ENCODE assay signal across 8 cellular contexts in the genomic region with DNA sequence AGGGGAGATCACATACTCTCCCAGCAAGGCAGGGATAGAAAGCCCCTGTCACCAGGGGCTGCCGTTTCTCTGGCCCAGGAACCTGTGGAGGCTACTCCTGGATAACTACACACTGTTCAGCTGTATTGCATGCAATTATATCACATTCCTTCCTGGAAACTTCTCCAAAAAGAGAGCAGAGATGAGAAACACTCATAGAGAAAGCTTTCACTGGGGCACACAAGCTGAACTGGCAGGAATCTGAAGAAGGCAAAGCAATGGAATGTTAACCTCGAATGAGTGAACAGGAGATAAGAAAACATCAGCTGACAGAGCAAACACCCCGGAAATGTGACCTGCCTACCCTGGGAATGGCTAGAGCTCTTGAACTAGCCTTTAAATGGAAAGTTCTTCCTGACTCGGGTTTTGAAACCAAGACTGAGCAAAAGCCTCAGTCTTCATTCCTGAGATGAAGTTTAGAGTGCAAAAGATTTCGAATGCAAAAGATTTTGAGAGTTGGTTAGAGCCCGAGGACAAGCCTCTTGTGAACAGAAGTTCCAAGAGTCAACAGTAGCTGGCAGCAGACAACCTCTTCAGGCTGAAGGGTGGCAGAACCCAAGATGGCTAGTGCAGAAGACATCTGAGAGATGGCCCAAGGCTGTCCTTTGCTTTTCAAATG. TPM values are rescaled to one million over a fixed set of nuclear protein-coding genes. Genes with fewer than 3 reads are reported as not detected.
DNase-seq lines count a peak whose midpoint lies in the region; ATAC-seq and TF ChIP-seq lines count a peak whose summit lies in the region.

No MANE protein-coding gene starts in this region.

- DNase-seq in Caco-2 (peak; percentile 60 to 69), HuH-7 (ENCODE audit: low spot score) (peak; percentile 55), mammary epithelial cell (peak; percentile 49), mucosa of descending colon (peak in 1 of 3 donors; percentile 27), NCI-H510A treated with DMSO at 0.1 percent for 48 hours (lab: John Stamatoyannopoulos, UW) (no peak)

- no peaks in the 10 kb centered on the region for H4K20me1 ChIP-seq in mammary epithelial cell (ENCODE audit: insufficient read depth, low read length)

- no peaks in the 10 kb centered on the region for H3K9me3 Mint-ChIP-seq in Caco-2 (ENCODE audit: unreplicated experiment)

- ATAC-seq in mucosa of descending colon (peak; percentile 67), GM19328 (IDR thresholded peaks at IDR 0.05; ENCODE audit: unreplicated experiment) (no peak), GM19397 (IDR thresholded peaks at IDR 0.05; ENCODE audit: unreplicated experiment) (no peak), GM21367 (IDR thresholded peaks at IDR 0.05; ENCODE audit: unreplicated experiment) (no peak)

- in situ Hi-C loops in mammary epithelial cell (cut with MboI; ENCODE audit: low sequenced_read_pairs in 2 of 2): no loop called here

- H3K79me2 ChIP-seq in mammary epithelial cell (ENCODE audit: insufficient read depth, low read length): no peaks in the 10 kb centered on the region

- H3K27me3 Mint-ChIP-seq in Caco-2 (ENCODE audit: insufficient read depth, unreplicated experiment): no peaks in the 10 kb centered on the region

- H3K27ac Mint-ChIP-seq in Caco-2 (ENCODE audit: unreplicated experiment): peak overlapping the region; percentile 96

- no peak overlapping the region for H3K4me3 ChIP-seq in Caco-2 (ENCODE audit: low read depth, low read length)
- H3K4me3 ChIP-seq in mammary epithelial cell (replicated peaks in 1 of 3; ENCODE audit: insufficient read depth in 1 of 3, low read depth in 2 of 3, low read length in 3 of 3): no peak overlapping the region
- H3K4me3 ChIP-seq in mucosa of descending colon: no peak overlapping the region

- peak overlapping the region; percentile 19 for H3K9ac ChIP-seq in mammary epithelial cell (ENCODE audit: insufficient read depth, low read length)

- H3K9me3 ChIP-seq in Caco-2 (no peaks in the 10 kb centered on the region), mammary epithelial cell (replicated peaks; ENCODE audit: insufficient read depth, low read length) (no peaks in the 10 kb centered on the region), mucosa of descending colon (no peaks in the 10 kb centered on the region)

- H3K27ac ChIP-seq in mammary epithelial cell (ENCODE audit: insufficient read depth, low read depth, low read length): peak overlapping the region; percentile 85

- peak overlapping the region; percentile 60 for H2AFZ ChIP-seq in mammary epithelial cell (ENCODE audit: low read depth, low read length)

- H3K4me1 ChIP-seq in Caco-2: peaks cover 47% of the 10 kb centered on the region
- H3K4me1 ChIP-seq in mammary epithelial cell (ENCODE audit: insufficient read depth, low read length): peaks cover 37% of the 10 kb centered on the region
- H3K4me1 ChIP-seq in mucosa of descending colon (ENCODE audit: low read depth): no peaks in the 10 kb centered on the region

- TF ChIP-seq CTCF in Caco-2 (IDR thresholded peaks at IDR 0.05; ENCODE audit: insufficient read depth in 1 of 2, low read depth in 1 of 2, low read length in 1 of 2, severe bottlenecking in 1 of 2, unreplicated experiment in 1 of 2) (peak; percentile 35 to 41), mammary epithelial cell (conservative IDR thresholded peaks at IDR 0.05 in 1 of 2, IDR thresholded peaks at IDR 0.05 in 1 of 2; ENCODE audit: extremely low read depth in 1 of 2, insufficient read depth in 1 of 2, low read depth in 1 of 2, low read length in 2 of 2) (peak; percentile 71 to 83), mucosa of descending colon (IDR thresholded peaks at IDR 0.05) (peak; percentile 33)

- H3K36me3 ChIP-seq in Caco-2 (ENCODE audit: control insufficient read depth, insufficient read depth, low read length): no peaks in the 10 kb centered on the region
- no peaks in the 10 kb centered on the region for H3K36me3 ChIP-seq in mammary epithelial cell (ENCODE audit: insufficient read depth, low read length)
- no peaks in the 10 kb centered on the region for H3K36me3 ChIP-seq in mucosa of descending colon (ENCODE audit: low read depth)

- peak overlapping the region; percentile 42 for H3K4me2 ChIP-seq in mammary epithelial cell (ENCODE audit: insufficient read depth, low read depth, low read length)

- H3K36me3 Mint-ChIP-seq in Caco-2 (ENCODE audit: insufficient read depth, unreplicated experiment): peaks cover 6% of the 10 kb centered on the region

- peaks cover 47% of the 10 kb centered on the region for H3K4me1 Mint-ChIP-seq in Caco-2 (ENCODE audit: low read depth, unreplicated experiment)

- CTCF ChIA-PET in Caco-2 (lab: Charles Lee): interaction anchor here (0.6 to 2.0 kb wide), 9 partner anchors 26 to 304 kb away, joined by 3 to 11 read pairs (median 3); a partner anchor contains a TSS
- CTCF ChIA-PET in mammary epithelial cell (lab: Charles Lee; ENCODE audit: low non-redundant PET): interaction anchor here (0.6 to 0.7 kb wide), 2 partner anchors 185 to 315 kb away, joined by 3 read pairs; no protein-coding TSS in a partner anchor

- 51% methylated on average over 6 of the region's 6 CpGs for WGBS in mammary epithelial cell (ENCODE audit: low coverage, missing lambda C conversion rate)

- peak overlapping the region; percentile 70 for H3K4me3 Mint-ChIP-seq in Caco-2 (ENCODE audit: unreplicated experiment)

- H3K27me3 ChIP-seq in Caco-2 (replicated peaks; ENCODE audit: control insufficient read depth, insufficient read depth, low read length): no peaks in the 10 kb centered on the region
- H3K27me3 ChIP-seq in mammary epithelial cell (ENCODE audit: insufficient read depth, low read length): no peaks in the 10 kb centered on the region

- POLR2A ChIA-PET in Caco-2 (lab: Charles Lee): interaction anchor here (1.0 to 2.4 kb wide), 4 partner anchors 28 to 336 kb away, joined by 3 to 17 read pairs (median 9); a partner anchor contains a TSS

- dilution Hi-C loops in mammary epithelial cell (cut with HindIII; ENCODE audit: low sequenced_read_pairs): no loop called here

- BruUV-seq in Caco-2 (replicated peaks; lab: Mats Ljungman, UMichigan): no TSS peak
- no TSS peak for BruUV-seq in mammary epithelial cell (replicated peaks; lab: Mats Ljungman, UMichigan)

- intact Hi-C loops in Caco-2 (cut with micrococcal nuclease; ENCODE audit: unreplicated experiment) (loop anchor here (1.0 to 2.0 kb wide), 3 partner anchors 29 to 80 kb away; no protein-coding TSS in a partner anchor), mammary epithelial cell (cut with micrococcal nuclease) (loop anchor here (1.0 to 10.0 kb wide), 6 partner anchors 29 to 305 kb away; a partner anchor contains a TSS), mucosa of descending colon (cut with DNase I, micrococcal nuclease) (no loop called here)

RNA-seq across cellular contexts. Expression of a gene that starts 32.3 kb away (rescaled TPM):
- total RNA-seq in Caco-2 (2022) (87.4 and 88.8 TPM in 2 replicates), mammary epithelial cell (100 to 1,000 TPM in 1 of 2 donors, 10 to 100 TPM in 1; 59.7 to 164 TPM), mucosa of descending colon (10 to 100 TPM in 2 of 3 donors, 1 to 10 TPM in 1; 8.1 to 94.0 (median 20.2) TPM)
- 83.8 TPM for polyA plus RNA-seq in mammary epithelial cell
- polyA minus RNA-seq in mammary epithelial cell: 130 TPM

Comparison
In these comparisons a context has a peak if more than half of its experiments do, and no peak if none do; other contexts are left out.
1. intact Hi-C loops: an anchor here in Caco-2 (1.0 to 2.0 kb wide) and mammary epithelial cell (1.0 to 10.0 kb wide); none called in mucosa of descending colon.